1 cellular context compared by ENCODE assay signal in genomic region chr2:208363485-208363884, GRCh38.
TF ChIP-seq lines count a peak whose summit lies in the region.

No MANE protein-coding gene starts in this region.

TF ChIP-seq in HepG2, 621 proteins besides CTCF, POLR2A, EP300 and RAD21 (continued from another document):
- TF ChIP-seq ZNF142 (CRISPR knock-in tag; IDR thresholded peaks at IDR 0.05) (no peak), BRF2 (CRISPR knock-in tag; IDR thresholded peaks at IDR 0.05) (no peak), ZNF605 (CRISPR knock-in tag; IDR thresholded peaks at IDR 0.05) (no peak), ZNF704 (CRISPR knock-in tag; IDR thresholded peaks at IDR 0.05; ENCODE audit: borderline replicate concordance) (no peak), DPF2 (CRISPR knock-in tag; IDR thresholded peaks at IDR 0.05; ENCODE audit: borderline replicate concordance, low read depth) (no peak)
